In the genomic region with DNA sequence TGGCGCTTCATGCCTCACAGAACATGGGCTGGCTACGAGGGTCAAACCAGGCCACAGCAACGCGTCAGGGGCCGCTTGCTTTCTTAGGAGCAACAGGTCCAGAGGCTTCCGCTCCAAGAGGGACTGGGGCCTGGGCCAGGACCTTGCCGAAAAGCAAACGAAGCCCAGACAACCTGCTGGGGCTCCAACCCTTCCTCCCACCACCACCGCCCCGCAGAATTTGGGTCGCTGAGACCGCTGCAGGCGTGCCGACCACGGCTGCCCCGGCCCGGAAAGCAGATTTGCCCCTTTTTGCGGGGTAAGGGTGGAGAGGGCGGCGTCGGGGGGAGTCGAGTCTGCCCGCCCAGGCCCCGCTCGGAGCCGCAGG, we compare ENCODE assay signal across 7 cellular contexts.
DNase-seq lines count a peak whose midpoint lies in the region; ATAC-seq lines count a peak whose summit lies in the region.

No MANE protein-coding gene starts in this region.

- H3K4me3 Mint-ChIP-seq in activated naive CD8-positive, alpha-beta T cell treated with anti-CD3 and anti-CD28 coated beads, Interleukin-2, amount 50 U/mL, for 24 hours: peak overlapping the region; percentile 91

- peak; percentile 36 for DNase-seq in activated naive CD8-positive, alpha-beta T cell treated with anti-CD3 and anti-CD28 coated beads, Interleukin-2, amount 50 U/mL, for 24 hours
- DNase-seq in iPS-NIHi11 (ENCODE audit: low spot score) (peak; percentile 33), GDM1 (lab: John Stamatoyannopoulos, UW) (no peak)
- peak; percentile 38 for DNase-seq in stimulated activated naive CD8-positive, alpha-beta T cell treated with anti-CD3 and anti-CD28 coated beads, Interleukin-15, Interleukin-2, amounts not matched to agents 100 U/mL and 50 U/mL, for 24 hours
- DNase-seq in stimulated activated CD4-positive, alpha-beta T cell treated with anti-CD3 and anti-CD28 coated beads, Interleukin-2, amount 100 ng/mL, for 48 hours: no peak

- H3K9me3 Mint-ChIP-seq in activated naive CD8-positive, alpha-beta T cell treated with anti-CD3 and anti-CD28 coated beads, Interleukin-2, amount 50 U/mL, for 24 hours: no peaks in the 10 kb centered on the region

- peaks cover 27% of the 10 kb centered on the region for H3K4me1 Mint-ChIP-seq in activated naive CD8-positive, alpha-beta T cell treated with anti-CD3 and anti-CD28 coated beads, Interleukin-2, amount 50 U/mL, for 24 hours

- peaks cover 12% of the 10 kb centered on the region for H3K36me3 Mint-ChIP-seq in activated naive CD8-positive, alpha-beta T cell treated with anti-CD3 and anti-CD28 coated beads, Interleukin-2, amount 50 U/mL, for 24 hours (ENCODE audit: low read depth)

- H3K27ac Mint-ChIP-seq in activated naive CD8-positive, alpha-beta T cell treated with anti-CD3 and anti-CD28 coated beads, Interleukin-2, amount 50 U/mL, for 24 hours: peak overlapping the region; percentile 91

- H3K27me3 Mint-ChIP-seq in activated naive CD8-positive, alpha-beta T cell treated with anti-CD3 and anti-CD28 coated beads, Interleukin-2, amount 50 U/mL, for 24 hours: peaks cover 5% of the 10 kb centered on the region

- ATAC-seq in GM19324 (IDR thresholded peaks at IDR 0.05; ENCODE audit: low FRiP score, unreplicated experiment) (peak; percentile 14), HG03280 (IDR thresholded peaks at IDR 0.05; ENCODE audit: unreplicated experiment) (peak; percentile 16)
- no peak for ATAC-seq in activated naive CD8-positive, alpha-beta T cell treated with anti-CD3 and anti-CD28 coated beads, Interleukin-2, amount 50 U/mL, for 24 hours
- ATAC-seq in stimulated activated naive CD8-positive, alpha-beta T cell treated with anti-CD3 and anti-CD28 coated beads, Interleukin-15, Interleukin-2, amounts not matched to agents 100 U/mL and 50 U/mL, for 24 hours: no peak

Comparison
In these comparisons a context has a peak if more than half of its experiments do, and no peak if none do; other contexts are left out.
1. ATAC-seq: peak in GM19324 (single experiment) and HG03280 (single experiment); none in activated naive CD8-positive, alpha-beta T cell treated with anti-CD3 and anti-CD28 coated beads, Interleukin-2, amount 50 U/mL, for 24 hours (single experiment) and stimulated activated naive CD8-positive, alpha-beta T cell treated with anti-CD3 and anti-CD28 coated beads, Interleukin-15, Interleukin-2, amounts not matched to agents 100 U/mL and 50 U/mL, for 24 hours (single experiment).
2. DNase-seq: peak in activated naive CD8-positive, alpha-beta T cell treated with anti-CD3 and anti-CD28 coated beads, Interleukin-2, amount 50 U/mL, for 24 hours (single experiment), iPS-NIHi11 (single experiment) and stimulated activated naive CD8-positive, alpha-beta T cell treated with anti-CD3 and anti-CD28 coated beads, Interleukin-15, Interleukin-2, amounts not matched to agents 100 U/mL and 50 U/mL, for 24 hours (single experiment); none in stimulated activated CD4-positive, alpha-beta T cell treated with anti-CD3 and anti-CD28 coated beads, Interleukin-2, amount 100 ng/mL, for 48 hours (0 of 2) and GDM1 (single experiment).